4 cellular contexts compared by ENCODE assay signal in genomic region chr16:858971-859370, GRCh38. TPM values are rescaled to one million over a fixed set of nuclear protein-coding genes. Genes with fewer than 3 reads are reported as not detected.
"Had no signal": no experiment of that assay in that cellular context is flagged by ENCODE, and none has a peak within 500 bp of the region (broad histone marks: within the 10 kb centered on the region; RNA-seq: fewer than 3 reads in every experiment).

No MANE protein-coding gene starts in this region.

RNA-seq across cellular contexts. Expression of gene GNG13, which starts 58.4 kb away (rescaled TPM):
- total RNA-seq: LHCN-M2, M059J, MCF 10A, NCI-H460 had no signal
